11 cellular contexts compared by ENCODE assay signal in genomic region chr18:63336366-63337099, GRCh38. TPM values are rescaled to one million over a fixed set of nuclear protein-coding genes. Genes with fewer than 3 reads are reported as not detected.
DNase-seq lines count a peak whose midpoint lies in the region; ATAC-seq and TF ChIP-seq lines count a peak whose summit lies in the region.
"Had no signal": no experiment of that assay in that cellular context is flagged by ENCODE, and none has a peak within 500 bp of the region (broad histone marks: within the 10 kb centered on the region; RNA-seq: fewer than 3 reads in every experiment).

No MANE protein-coding gene starts in this region.

- no peak overlapping the region for H3K27ac ChIP-seq in Karpas-422 (ENCODE audit: low read length)

- no peak overlapping the region for H2AFZ ChIP-seq in Karpas-422 (ENCODE audit: low read length)

- no peak overlapping the region for H3K4me3 ChIP-seq in Karpas-422 (ENCODE audit: low read length)

- H3K9me3 ChIP-seq in Karpas-422 (ENCODE audit: low read length), result no peaks in the 10 kb centered on the region

- H3K36me3 ChIP-seq in Karpas-422 (ENCODE audit: insufficient read depth, low read length), result peaks cover 56% of the 10 kb centered on the region

- H3K27me3 ChIP-seq in Karpas-422 (ENCODE audit: low read length), result no peaks in the 10 kb centered on the region

- no peak for TF ChIP-seq CTCF in neural crest cell (conservative IDR thresholded peaks at IDR 0.05)

- H3K4me2 ChIP-seq in Karpas-422 (ENCODE audit: low read depth, low read length, poor library complexity, severe bottlenecking), result no peak overlapping the region

- H3K79me2 ChIP-seq in Karpas-422 (ENCODE audit: low read length), result peaks cover 2% of the 10 kb centered on the region; the same call in 1 of the 2 replicates

- H3K27ac Mint-ChIP-seq in neural crest cell (ENCODE audit: unreplicated experiment), result peak overlapping the region; percentile 29

- peaks cover 6% of the 10 kb centered on the region for H3K4me1 Mint-ChIP-seq in neural crest cell

- DNase-seq in AG08395 (ENCODE audit: low spot score) (peak; percentile 79), LHCN-M2 (ENCODE audit: low read depth) (peak; percentile 93), dermis microvascular lymphatic vessel endothelial cell (ENCODE audit: low read depth in 2 of 2) (peak; percentile 42 to 65), neural crest cell (ENCODE audit: low read depth, low spot score) (no peak), NCI-H345 treated with DMSO at 0.1 percent for 48 hours (lab: John Stamatoyannopoulos, UW; ENCODE audit: unreplicated experiment) (no peak), Karpas-422 (no peak)
- no peak for DNase-seq in activated naive CD4-positive, alpha-beta T cell (lab: John Stamatoyannopoulos, UW)
- DNase-seq: activated T-cell treated with anti-CD3 and anti-CD28 coated beads, Interleukin-2, amount 50 U/mL, for 4 hours; DMS 273 treated with DMSO at 0.1 percent for 48 hours; NCI-H1694 had no signal

- H3K4me1 ChIP-seq in Karpas-422 (ENCODE audit: low read length), result peaks cover 7% of the 10 kb centered on the region

- no peak overlapping the region for H3K9ac ChIP-seq in Karpas-422 (ENCODE audit: low read length)

- no peaks in the 10 kb centered on the region for H3K9me3 Mint-ChIP-seq in neural crest cell
- H3K9me3 Mint-ChIP-seq: activated T-cell treated with anti-CD3 and anti-CD28 coated beads, Interleukin-2, amount 50 U/mL, for 4 hours had no signal

- no peak for ATAC-seq in HG02623 (IDR thresholded peaks at IDR 0.05; ENCODE audit: unreplicated experiment)

- peaks cover 11% of the 10 kb centered on the region for H3K36me3 Mint-ChIP-seq in neural crest cell (ENCODE audit: low read depth)

- H3K27me3 Mint-ChIP-seq in neural crest cell (ENCODE audit: low read depth), result no peaks in the 10 kb centered on the region

- no peaks in the 10 kb centered on the region for H4K20me1 ChIP-seq in Karpas-422 (ENCODE audit: insufficient read depth, low read depth, low read length)

- H3K4me3 Mint-ChIP-seq in neural crest cell, result no peak overlapping the region
- H3K4me3 Mint-ChIP-seq: activated T-cell treated with anti-CD3 and anti-CD28 coated beads, Interleukin-2, amount 50 U/mL, for 4 hours had no signal

- H3K9me2 ChIP-seq in Karpas-422 (replicated peaks; ENCODE audit: insufficient read depth, low read length), result no peaks in the 10 kb centered on the region

RNA-seq across cellular contexts. Expression of gene BCL2, which starts 17.0 kb away (rescaled TPM):
- total RNA-seq in LHCN-M2 (2014; rRNA removed), result 2.2 and 2.5 TPM in 2 replicates
- 0.41 TPM for polyA plus RNA-seq in LHCN-M2 (2012)
- 1.3 and 1.8 TPM in 2 replicates for total RNA-seq in dermis microvascular lymphatic vessel endothelial cell
- total RNA-seq in neural crest cell, result 14.1 and 15.1 TPM in 2 replicates
- 263 and 271 TPM in 2 replicates for total RNA-seq in Karpas-422 (2014; rRNA removed; shearing (Covaris generic); ENCODE audit: low replicate concordance)

RNA-seq across cellular contexts. Expression of gene KDSR, which starts 30.5 kb away (rescaled TPM):
- total RNA-seq in LHCN-M2 (2014; rRNA removed) (33.2 and 37.6 TPM in 2 replicates), dermis microvascular lymphatic vessel endothelial cell (11.3 and 20.7 TPM in 2 replicates), neural crest cell (31.0 and 35.7 TPM in 2 replicates)
- 21.1 TPM for polyA plus RNA-seq in LHCN-M2 (2012)
- 56.8 and 64.4 TPM in 2 replicates for total RNA-seq in Karpas-422 (2014; rRNA removed; shearing (Covaris generic); ENCODE audit: low replicate concordance)

Comparison
In these comparisons a context has a peak if more than half of its experiments do, and no peak if none do; other contexts are left out.
1. DNase-seq: peak in AG08395 (single experiment), LHCN-M2 (single experiment) and dermis microvascular lymphatic vessel endothelial cell (2 of 2); none in neural crest cell (single experiment), NCI-H345 treated with DMSO at 0.1 percent for 48 hours (single experiment), activated naive CD4-positive, alpha-beta T cell (0 of 4) and Karpas-422 (single experiment).
2. RNA of gene BCL2, which starts 17.0 kb away (total RNA-seq): 263 to 271 TPM in Karpas-422; 14.1 to 15.1 TPM in neural crest cell, 2.2 to 2.5 TPM in LHCN-M2 and 1.3 to 1.8 TPM in dermis microvascular lymphatic vessel endothelial cell; every median in the first group is over 10 times any median in the second.